17 cellular contexts compared by ENCODE assay signal in the genomic region with DNA sequence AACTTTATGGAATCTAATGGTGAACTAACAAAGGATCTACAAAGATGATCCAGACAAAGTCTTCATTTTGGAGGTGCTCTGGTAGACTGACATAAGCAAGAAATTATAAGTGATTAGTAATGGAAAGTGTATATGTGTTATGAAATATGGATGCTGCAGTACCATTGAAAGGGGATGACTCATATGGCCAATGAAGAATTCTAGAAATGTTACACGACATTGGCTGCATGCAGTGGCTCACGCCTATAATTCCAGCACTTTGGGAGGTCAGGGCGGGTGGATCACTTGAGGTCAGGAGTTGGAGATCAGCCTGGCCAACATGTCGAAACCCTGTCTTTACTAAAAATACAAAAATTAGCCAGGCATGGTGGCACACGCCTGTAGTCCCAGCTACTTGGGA. TPM values are rescaled to one million over a fixed set of nuclear protein-coding genes. Genes with fewer than 3 reads are reported as not detected.
DNase-seq lines count a peak whose midpoint lies in the region; ATAC-seq and TF ChIP-seq lines count a peak whose summit lies in the region.
"Had no signal": no experiment of that assay in that cellular context is flagged by ENCODE, and none has a peak within 500 bp of the region (broad histone marks: within the 10 kb centered on the region; RNA-seq: fewer than 3 reads in every experiment).

No MANE protein-coding gene starts in this region.

- no peaks in the 10 kb centered on the region for H3K4me1 Mint-ChIP-seq in Caco-2 (ENCODE audit: low read depth, unreplicated experiment)

- no peaks in the 10 kb centered on the region for H3K9me3 ChIP-seq in Caco-2

- no peak for TF ChIP-seq CTCF in AG10803 (conservative IDR thresholded peaks at IDR 0.05; ENCODE audit: low read length)
- no peak for TF ChIP-seq CTCF in fibroblast of mammary gland (conservative IDR thresholded peaks at IDR 0.05; ENCODE audit: control insufficient read depth, insufficient read depth, low read depth, low read length)
- TF ChIP-seq CTCF in Caco-2 (IDR thresholded peaks at IDR 0.05; ENCODE audit: insufficient read depth in 1 of 2, low read depth in 1 of 2, low read length in 1 of 2, severe bottlenecking in 1 of 2, unreplicated experiment in 1 of 2) = no peak

- no peaks in the 10 kb centered on the region for H3K4me1 ChIP-seq in Caco-2

- no peaks in the 10 kb centered on the region for H3K9me3 Mint-ChIP-seq in Caco-2 (ENCODE audit: unreplicated experiment)
- H3K9me3 Mint-ChIP-seq: HFFc6 had no signal

- peaks cover 9% of the 10 kb centered on the region for H3K27me3 Mint-ChIP-seq in Caco-2 (ENCODE audit: insufficient read depth, unreplicated experiment)

- H3K4me3 Mint-ChIP-seq in Caco-2 (ENCODE audit: unreplicated experiment) = no peak overlapping the region
- H3K4me3 Mint-ChIP-seq: HFFc6 had no signal

- intact Hi-C loops in Caco-2 (cut with micrococcal nuclease; ENCODE audit: unreplicated experiment) = no loop called here

- POLR2A ChIA-PET in Caco-2 (lab: Charles Lee) = no interaction called here

- CTCF ChIA-PET in Caco-2 (lab: Charles Lee) = no interaction called here

- no TSS peak for BruUV-seq in Caco-2 (replicated peaks; lab: Mats Ljungman, UMichigan)

- H3K27me3 ChIP-seq in Caco-2 (replicated peaks; ENCODE audit: control insufficient read depth, insufficient read depth, low read length) = no peaks in the 10 kb centered on the region

- H3K27ac Mint-ChIP-seq in Caco-2 (ENCODE audit: unreplicated experiment) = no peak overlapping the region
- H3K27ac Mint-ChIP-seq: HFFc6 had no signal

- peak; percentile 10 for DNase-seq in AG10803 (ENCODE audit: low read depth)
- peak; percentile 60 for DNase-seq in HS-5 (ENCODE audit: low read depth)
- DNase-seq in amniotic epithelial cell (ENCODE audit: low read depth) = peak; percentile 19
- peak; percentile 9 for DNase-seq in fibroblast of mammary gland (ENCODE audit: low read depth)
- no peak for DNase-seq in activated CD8-positive, alpha-beta memory T cell treated with anti-CD3 and anti-CD28 coated beads for 24 hours
- DNase-seq in Caco-2 = no peak
- DNase-seq in NCI-H2171 (lab: John Stamatoyannopoulos, UW) = no peak
- DNase-seq: HFFc6, Karpas-422, NCI-H1436, NCI-H2029, NCI-H2171 treated with DMSO at 0.1 percent for 48 hours, NCI-H446 treated with DMSO at 0.1 percent for 48 hours had no signal

- no peak for ATAC-seq in GM18502 (IDR thresholded peaks at IDR 0.05; ENCODE audit: poor library complexity, unreplicated experiment)

- no peak overlapping the region for H3K4me3 ChIP-seq in AG10803 (ENCODE audit: low read length)
- no peak overlapping the region for H3K4me3 ChIP-seq in fibroblast of mammary gland (ENCODE audit: control insufficient read depth, low read depth, low read length)
- H3K4me3 ChIP-seq in Caco-2 (ENCODE audit: low read depth, low read length) = no peak overlapping the region

- no peaks in the 10 kb centered on the region for H3K36me3 Mint-ChIP-seq in Caco-2 (ENCODE audit: insufficient read depth, unreplicated experiment)

- no peaks in the 10 kb centered on the region for H3K36me3 ChIP-seq in Caco-2 (ENCODE audit: control insufficient read depth, insufficient read depth, low read length)

RNA-seq across cellular contexts. Expression of a gene that starts 23.5 kb away (rescaled TPM):
- 0.23 TPM in 1 of 2 replicates, not detected in the other for total RNA-seq in Caco-2 (2022)
- total RNA-seq: A673, H1, HFFc6, HT-29 had no signal

RNA-seq across cellular contexts. Expression of a gene that starts 41.5 kb away (rescaled TPM):
- total RNA-seq in Caco-2 (2022) = 12.3 and 12.7 TPM in 2 replicates

Comparison
In these comparisons a context has a peak if more than half of its experiments do, and no peak if none do; other contexts are left out.
1. DNase-seq: peak in AG10803 (single experiment), HS-5 (single experiment), amniotic epithelial cell (single experiment) and fibroblast of mammary gland (single experiment); none in activated CD8-positive, alpha-beta memory T cell treated with anti-CD3 and anti-CD28 coated beads for 24 hours (single experiment), Caco-2 (0 of 2) and NCI-H2171 (single experiment).